7 cellular contexts compared by ENCODE assay signal in genomic region chr4:23408917-23409316, GRCh38.
DNase-seq lines count a peak whose midpoint lies in the region; ATAC-seq and TF ChIP-seq lines count a peak whose summit lies in the region.
"Not testable (repeated sequence)": the region's sequence is repeated elsewhere in the genome, so short reads cannot be mapped to it uniquely, and the experiment has no call there.

No MANE protein-coding gene starts in this region.

- intact Hi-C loops in activated naive CD4-positive, alpha-beta T cell treated with anti-CD3 and anti-CD28 coated beads for 36 hours (cut with micrococcal nuclease), result loop anchor here (1.0 to 2.0 kb wide), 2 partner anchors 36 to 75 kb away; no protein-coding TSS in a partner anchor

- H3K4me3 ChIP-seq in NB4 (ENCODE audit: low read depth, low read length), result not testable (repeated sequence)

- CTCF ChIA-PET in activated naive CD4-positive, alpha-beta T cell treated with anti-CD3 and anti-CD28 coated beads for 36 hours (lab: Charles Lee), result not testable (repeated sequence)

- H3K36me3 Mint-ChIP-seq in activated T-cell treated with anti-CD3 and anti-CD28 coated beads, Interleukin-2, amount 50 U/mL, for 4 hours (ENCODE audit: insufficient read depth); activated naive CD4-positive, alpha-beta T cell treated with anti-CD3 and anti-CD28 coated beads for 36 hours (ENCODE audit: low read depth); activated naive CD8-positive, alpha-beta T cell: not testable (repeated sequence)

- TF ChIP-seq POLR2A in NB4 (IDR thresholded peaks at IDR 0.05; ENCODE audit: extremely low read depth, insufficient read length), result not testable (repeated sequence)

- not testable (repeated sequence) for H3K27ac Mint-ChIP-seq in activated naive CD4-positive, alpha-beta T cell treated with anti-CD3 and anti-CD28 coated beads for 36 hours
- peak overlapping the region; percentile 70 for H3K27ac Mint-ChIP-seq in activated naive CD8-positive, alpha-beta T cell

- not testable (repeated sequence) for H3K9me3 Mint-ChIP-seq in activated T-cell treated with anti-CD3 and anti-CD28 coated beads, Interleukin-2, amount 50 U/mL, for 4 hours; activated naive CD4-positive, alpha-beta T cell treated with anti-CD3 and anti-CD28 coated beads for 36 hours; activated naive CD8-positive, alpha-beta T cell (ENCODE audit: low read depth)

- not testable (repeated sequence) for TF ChIP-seq CTCF in NB4 (IDR thresholded peaks at IDR 0.05; ENCODE audit: low read depth, low read length)

- peak; percentile 73 to 75 for ATAC-seq in activated T-cell treated with anti-CD3 and anti-CD28 coated beads, Interleukin-2, amount 50 U/mL, for 4 hours
- ATAC-seq in stimulated activated naive CD8-positive, alpha-beta T cell treated with anti-CD3 and anti-CD28 coated beads, Interleukin-15, Interleukin-2, amounts not matched to agents 100 U/mL and 50 U/mL, for 24 hours, result peak; percentile 52

- not testable (repeated sequence) for H3K4me3 Mint-ChIP-seq in activated T-cell treated with anti-CD3 and anti-CD28 coated beads, Interleukin-2, amount 50 U/mL, for 4 hours; activated naive CD4-positive, alpha-beta T cell treated with anti-CD3 and anti-CD28 coated beads for 36 hours; activated naive CD8-positive, alpha-beta T cell

- H3K27me3 Mint-ChIP-seq in activated T-cell treated with anti-CD3 and anti-CD28 coated beads, Interleukin-2, amount 50 U/mL, for 4 hours (ENCODE audit: low read depth); activated naive CD4-positive, alpha-beta T cell treated with anti-CD3 and anti-CD28 coated beads for 36 hours (ENCODE audit: low read depth); activated naive CD8-positive, alpha-beta T cell: not testable (repeated sequence)

- DNase-seq in NB4 (ENCODE audit: low read depth), result peak; percentile 9
- DNase-seq in activated CD4-positive, alpha-beta T cell treated with anti-CD3 and anti-CD28 coated beads for 48 hours, result peak; percentile 3
- not testable (repeated sequence) for DNase-seq in activated T-cell treated with anti-CD3 and anti-CD28 coated beads, Interleukin-2, amount 50 U/mL, for 4 hours; stimulated activated naive CD8-positive, alpha-beta T cell treated with anti-CD3 and anti-CD28 coated beads, Interleukin-15, Interleukin-2, amounts not matched to agents 100 U/mL and 50 U/mL, for 24 hours
- peak; percentile 21 for DNase-seq in activated naive CD4-positive, alpha-beta T cell treated with anti-CD3 and anti-CD28 coated beads for 36 hours
- peak; percentile 1 for DNase-seq in stimulated activated CD4-positive, alpha-beta T cell treated with anti-CD3 and anti-CD28 coated beads, Interleukin-15, amount 100 ng/mL, for 24 hours

- not testable (repeated sequence) for H3K4me1 Mint-ChIP-seq in activated T-cell treated with anti-CD3 and anti-CD28 coated beads, Interleukin-2, amount 50 U/mL, for 4 hours (ENCODE audit: low read depth); activated naive CD4-positive, alpha-beta T cell treated with anti-CD3 and anti-CD28 coated beads for 36 hours (ENCODE audit: low read depth); activated naive CD8-positive, alpha-beta T cell (ENCODE audit: low read depth)
